ENCODE assay signal across 12 cellular contexts in genomic region chr14:32010561-32011188, GRCh38.
DNase-seq lines count a peak whose midpoint lies in the region; ATAC-seq and TF ChIP-seq lines count a peak whose summit lies in the region.
"Had no signal": no experiment of that assay in that cellular context is flagged by ENCODE, and none has a peak within 500 bp of the region (broad histone marks: within the 10 kb centered on the region; RNA-seq: fewer than 3 reads in every experiment).

No MANE protein-coding gene starts in this region.

- DNase-seq in MCF 10A (ENCODE audit: unreplicated experiment) = peak; percentile 71
- DNase-seq in breast epithelium (ENCODE audit: low spot score in 2 of 2) = no peak
- peak; percentile 98 for DNase-seq in RPMI7951 (ENCODE audit: low read depth)
- DNase-seq in fibroblast of mammary gland (ENCODE audit: low read depth) = peak; percentile 87
- no peak for DNase-seq in HEK293T (ENCODE audit: extremely low spot score)
- DNase-seq: activated CD8-positive, alpha-beta T cell treated with anti-CD3 and anti-CD28 coated beads, Interleukin-2, amount 10 ng/mL, durations not matched to agents 7 days and 5 days; NCI-H2081 treated with DMSO at 0.1 percent for 48 hours had no signal

- intact Hi-C loops in MCF 10A (cut with micrococcal nuclease) = no loop called here
- intact Hi-C loops in breast epithelium (cut with DNase I; ENCODE audit: low total_unique reads) = no loop called here

- TF ChIP-seq POLR2A in breast epithelium (IDR thresholded peaks at IDR 0.05) = no peak

- no peaks in the 10 kb centered on the region for H3K9me3 ChIP-seq in breast epithelium
- H3K9me3 ChIP-seq: adrenal gland had no signal

- no peaks in the 10 kb centered on the region for H3K27me3 Mint-ChIP-seq in MCF 10A (ENCODE audit: insufficient read depth, unreplicated experiment)
- H3K27me3 Mint-ChIP-seq in stimulated activated memory B cell treated with anti-CD40 and anti-IgM and Interleukin-4, amounts not matched to agents 10 μg/mL and 1 μg/mL and 100 μg/mL, for 72 hours = no peaks in the 10 kb centered on the region

- H3K4me3 ChIP-seq in breast epithelium (no peak overlapping the region), fibroblast of mammary gland (ENCODE audit: control insufficient read depth, low read depth, low read length) (no peak overlapping the region)
- H3K4me3 ChIP-seq: adrenal gland, SK-N-MC had no signal

- peaks cover 35% of the 10 kb centered on the region for H3K4me1 Mint-ChIP-seq in MCF 10A (ENCODE audit: insufficient read depth, unreplicated experiment)
- peaks cover 37% of the 10 kb centered on the region for H3K4me1 Mint-ChIP-seq in stimulated activated memory B cell treated with anti-CD40 and anti-IgM and Interleukin-4, amounts not matched to agents 10 μg/mL and 1 μg/mL and 100 μg/mL, for 72 hours

- H3K36me3 ChIP-seq in breast epithelium = no peaks in the 10 kb centered on the region
- H3K36me3 ChIP-seq: adrenal gland had no signal

- no peaks in the 10 kb centered on the region for H3K4me1 ChIP-seq in breast epithelium

- no peak overlapping the region for H3K4me3 Mint-ChIP-seq in MCF 10A (ENCODE audit: unreplicated experiment)
- no peak overlapping the region for H3K4me3 Mint-ChIP-seq in stimulated activated memory B cell treated with anti-CD40 and anti-IgM and Interleukin-4, amounts not matched to agents 10 μg/mL and 1 μg/mL and 100 μg/mL, for 72 hours
- H3K4me3 Mint-ChIP-seq: activated CD8-positive, alpha-beta T cell treated with anti-CD3 and anti-CD28 coated beads, Interleukin-2, amount 10 ng/mL, durations not matched to agents 7 days and 5 days had no signal

- peak; percentile 34 for ATAC-seq in stimulated activated memory B cell treated with anti-CD40 and anti-IgM and Interleukin-4, amounts not matched to agents 10 μg/mL and 1 μg/mL and 100 μg/mL, for 72 hours
- ATAC-seq in HG03442 (IDR thresholded peaks at IDR 0.05; ENCODE audit: unreplicated experiment) (no peak), GM21723 (IDR thresholded peaks at IDR 0.05; ENCODE audit: unreplicated experiment) (no peak)
- ATAC-seq: activated CD8-positive, alpha-beta T cell treated with anti-CD3 and anti-CD28 coated beads, Interleukin-2, amount 10 ng/mL, durations not matched to agents 7 days and 5 days had no signal

- H3K27me3 ChIP-seq in breast epithelium = no peaks in the 10 kb centered on the region
- H3K27me3 ChIP-seq: adrenal gland had no signal

- CTCF ChIA-PET in MCF 10A (lab: Yijun Ruan, JAX) (interaction anchor here (0.7 to 1.6 kb wide), 8 partner anchors 12 to 1740 kb away, joined by 3 to 6 read pairs (median 3); no protein-coding TSS in a partner anchor), HEK293T (lab: Yijun Ruan, JAX) (no interaction called here)

- H3K27ac ChIP-seq in breast epithelium = no peak overlapping the region
- H3K27ac ChIP-seq: SK-N-MC had no signal

- no peaks in the 10 kb centered on the region for H3K9me3 Mint-ChIP-seq in MCF 10A (ENCODE audit: unreplicated experiment)
- H3K9me3 Mint-ChIP-seq in stimulated activated memory B cell treated with anti-CD40 and anti-IgM and Interleukin-4, amounts not matched to agents 10 μg/mL and 1 μg/mL and 100 μg/mL, for 72 hours = no peaks in the 10 kb centered on the region

- BruUV-seq in MCF 10A (replicated peaks; lab: Mats Ljungman, UMichigan) = no TSS peak

- peak overlapping the region; percentile 62 for H3K27ac Mint-ChIP-seq in MCF 10A (ENCODE audit: low read depth, unreplicated experiment)
- no peak overlapping the region for H3K27ac Mint-ChIP-seq in stimulated activated memory B cell treated with anti-CD40 and anti-IgM and Interleukin-4, amounts not matched to agents 10 μg/mL and 1 μg/mL and 100 μg/mL, for 72 hours
- H3K27ac Mint-ChIP-seq: activated CD8-positive, alpha-beta T cell treated with anti-CD3 and anti-CD28 coated beads, Interleukin-2, amount 10 ng/mL, durations not matched to agents 7 days and 5 days had no signal

- H3K36me3 Mint-ChIP-seq in MCF 10A (ENCODE audit: insufficient read depth, unreplicated experiment) = no peaks in the 10 kb centered on the region
- no peaks in the 10 kb centered on the region for H3K36me3 Mint-ChIP-seq in stimulated activated memory B cell treated with anti-CD40 and anti-IgM and Interleukin-4, amounts not matched to agents 10 μg/mL and 1 μg/mL and 100 μg/mL, for 72 hours

- POLR2A ChIA-PET in MCF 10A (lab: Yijun Ruan, JAX) (interaction anchor here (0.6 to 5.4 kb wide), 22 partner anchors 11 to 553 kb away, joined by 3 to 84 read pairs (median 6); partner anchors contain the start of genes ARHGAP5 and DTD2), HEK293T (lab: Yijun Ruan, JAX) (no interaction called here)

- TF ChIP-seq CTCF in MCF 10A (IDR thresholded peaks at IDR 0.05; ENCODE audit: unreplicated experiment) = no peak
- TF ChIP-seq CTCF in breast epithelium (IDR thresholded peaks at IDR 0.05) = no peak
- no peak for TF ChIP-seq CTCF in fibroblast of mammary gland (conservative IDR thresholded peaks at IDR 0.05; ENCODE audit: control insufficient read depth, insufficient read depth, low read depth, low read length)

TF ChIP-seq in HEK293T, 16 proteins besides CTCF, POLR2A, EP300 and RAD21:
- no peak for TF ChIP-seq CTBP1 (IDR thresholded peaks at IDR 0.05; ENCODE audit: borderline replicate concordance)
- TF ChIP-seq TARDBP (IDR thresholded peaks at IDR 0.05) = no peak
- TF ChIP-seq ARNT (IDR thresholded peaks at IDR 0.05) = no peak
- no peak for TF ChIP-seq SUZ12 (IDR thresholded peaks at IDR 0.05)
- no peak for TF ChIP-seq LEF1 (IDR thresholded peaks at IDR 0.05; ENCODE audit: borderline replicate concordance)
- TF ChIP-seq FOXA1 (IDR thresholded peaks at IDR 0.05) = no peak
- TF ChIP-seq SP1 (IDR thresholded peaks at IDR 0.05) = no peak

Comparison
In these comparisons a context has a peak if more than half of its experiments do, and no peak if none do; other contexts are left out.
1. DNase-seq: peak in MCF 10A (single experiment), RPMI7951 (single experiment) and fibroblast of mammary gland (single experiment); none in breast epithelium (0 of 2) and HEK293T (single experiment).